10 cellular contexts compared by ENCODE assay signal in the genomic region with DNA sequence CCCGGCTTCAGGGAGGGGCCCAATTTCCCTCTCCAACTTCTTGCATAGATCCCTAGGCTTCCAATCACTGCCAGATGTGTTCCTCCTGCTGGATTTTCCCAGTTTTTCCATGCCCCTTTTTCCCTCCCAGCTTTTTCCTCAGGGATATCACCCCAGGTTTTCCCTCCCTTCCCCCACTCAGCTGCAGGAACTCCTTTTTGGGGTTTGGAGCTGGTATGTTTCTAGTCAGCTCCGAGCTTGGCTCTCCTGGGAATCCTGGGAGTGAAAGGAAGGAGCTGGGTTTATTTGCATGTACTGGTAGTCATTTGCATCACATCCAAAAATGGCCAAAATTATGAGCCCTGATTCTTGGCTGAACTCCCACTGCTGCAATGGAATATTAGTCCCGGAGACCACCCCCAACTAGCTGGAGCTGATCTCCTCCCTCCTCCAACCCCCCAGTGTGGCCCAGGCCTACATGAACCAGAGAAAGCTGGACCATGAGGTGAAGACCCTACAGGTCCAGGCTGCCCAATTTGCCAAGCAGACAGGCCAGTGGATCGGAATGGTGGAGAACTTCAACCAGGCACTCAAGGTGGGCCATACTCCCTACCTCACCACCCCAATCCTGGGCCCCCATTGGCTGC. TPM values are rescaled to one million over a fixed set of nuclear protein-coding genes. Genes with fewer than 3 reads are reported as not detected.
DNase-seq lines count a peak whose midpoint lies in the region; TF ChIP-seq lines count a peak whose summit lies in the region.
"Had no signal": no experiment of that assay in that cellular context is flagged by ENCODE, and none has a peak within 500 bp of the region (broad histone marks: within the 10 kb centered on the region; RNA-seq: fewer than 3 reads in every experiment).

No MANE protein-coding gene starts in this region.

- H3K4me3 ChIP-seq in HUES64 (ENCODE audit: low read length) (peak overlapping the region; percentile 86; the same call in 1 of the 2 replicates), adipocyte (ENCODE audit: low read length) (peak overlapping the region; percentile 7), iPS-20b (ENCODE audit: low read length) (peak overlapping the region; percentile 97; the same call in 1 of the 2 replicates), stomach (no peak overlapping the region)

- H3K9ac ChIP-seq in HUES64 (ENCODE audit: low read depth, low read length) (peak overlapping the region; percentile 46; the same call in 1 of the 2 replicates), adipocyte (ENCODE audit: low read length) (peak overlapping the region; percentile 86), iPS-20b (ENCODE audit: low read depth, low read length) (peak overlapping the region; percentile 97; the same call in 1 of the 2 replicates)

- intact Hi-C loops in stomach (cut with DNase I; ENCODE audit: low total_unique reads), result no loop called here

- peaks cover 7% of the 10 kb centered on the region for H3K36me3 ChIP-seq in HUES64 (ENCODE audit: insufficient read depth, low read length)
- H3K36me3 ChIP-seq in adipocyte (ENCODE audit: control insufficient read depth, insufficient read depth, low read length, severe bottlenecking), result peaks cover 2% of the 10 kb centered on the region
- peaks cover 11% of the 10 kb centered on the region for H3K36me3 ChIP-seq in iPS-20b (ENCODE audit: insufficient read depth, low read depth, low read length)
- peaks cover 0 to 25% (median 6%) of the 10 kb centered on the region in 4 donors for H3K36me3 ChIP-seq in stomach

- TF ChIP-seq CTCF in stomach (IDR thresholded peaks at IDR 0.05), result no peak

- H3K27me3 ChIP-seq in HUES64 (ENCODE audit: insufficient read depth, low read length) (no peaks in the 10 kb centered on the region), adipocyte (replicated peaks; ENCODE audit: control insufficient read depth, insufficient read depth, low read length) (no peaks in the 10 kb centered on the region), iPS-20b (ENCODE audit: insufficient read depth, low read length) (no peaks in the 10 kb centered on the region), stomach (no peaks in the 10 kb centered on the region)

- H3K27ac ChIP-seq in HUES64 (ENCODE audit: low read depth, low read length) (peak overlapping the region; percentile 91), iPS-20b (ENCODE audit: low read length) (peak overlapping the region; percentile 90), stomach (peak overlapping the region; percentile 44 to 100 (median 97))

- DNase-seq in adipocyte (ENCODE audit: low read depth) (no peak), stomach (no peak), CD1c-positive myeloid dendritic cell (ENCODE audit: extremely low spot score) (no peak), cortex of kidney (lab: John Stamatoyannopoulos, UW) (no peak), cerebellum (ENCODE audit: low spot score) (no peak), cerebellar nuclear complex (lab: John Stamatoyannopoulos, UW) (no peak)
- DNase-seq: GDM1, NCI-H187 treated with DMSO at 0.1 percent for 48 hours had no signal

- WGBS in HUES64, result 76% methylated on average over 4 of the region's 4 CpGs
- WGBS in stomach, 5 donors, result 57 to 81% (median 67%) methylated on average over 4 of the region's 4 CpGs

- H3K4me1 ChIP-seq in HUES64 (ENCODE audit: insufficient read depth, low read length) (peaks cover 33% of the 10 kb centered on the region), adipocyte (ENCODE audit: control insufficient read depth, insufficient read depth, low read length) (peaks cover 69% of the 10 kb centered on the region), iPS-20b (ENCODE audit: insufficient read depth, low read length) (peaks cover 27% of the 10 kb centered on the region), stomach (peaks cover 76 to 85% (median 82%) of the 10 kb centered on the region in 4 donors)

- H3K9me3 ChIP-seq in HUES64 (ENCODE audit: insufficient read depth, low read depth, low read length) (no peaks in the 10 kb centered on the region), adipocyte (ENCODE audit: control insufficient read depth, low read length) (no peaks in the 10 kb centered on the region), iPS-20b (ENCODE audit: insufficient read depth, low read depth, low read length) (no peaks in the 10 kb centered on the region), stomach (no peaks in the 10 kb centered on the region)

- TF ChIP-seq EP300 in stomach (IDR thresholded peaks at IDR 0.05), result no peak

- TF ChIP-seq POLR2A in stomach (IDR thresholded peaks at IDR 0.05), result no peak

RNA-seq across cellular contexts. Expression of a gene that starts 1.4 kb away (rescaled TPM):
- 2.1 TPM for polyA plus RNA-seq in HUES64 (2013, experiment 1 of 2)
- 1.6 TPM for polyA plus RNA-seq in HUES64 (2013, experiment 2 of 2)
- total RNA-seq in stomach, result 10 to 100 TPM in 3 of 5 donors, 1 to 10 TPM in 2; 4.0 to 41.2 (median 19.3) TPM
- polyA plus RNA-seq in stomach, result 10 to 100 TPM in 1 of 3 donors, 1 to 10 TPM in 2; 3.2 to 10.3 (median 9.7) TPM
- total RNA-seq in cerebellum, result 8.6 TPM

RNA-seq across cellular contexts. Expression of a gene that starts 2.9 kb away (rescaled TPM):
- 90.1 TPM for polyA plus RNA-seq in HUES64 (2013, experiment 1 of 2)
- polyA plus RNA-seq in HUES64 (2013, experiment 2 of 2), result 106 TPM
- 100 to 1,000 TPM in 3 of 5 donors, 10 to 100 TPM in 2; 12.8 to 392 (median 114) TPM for total RNA-seq in stomach
- polyA plus RNA-seq in stomach, result 100 to 1,000 TPM; 349 to 451 (median 411) TPM
- 16.0 TPM for total RNA-seq in cerebellum

RNA-seq across cellular contexts. Expression of a gene that starts 10.0 kb away (rescaled TPM):
- 373 TPM for polyA plus RNA-seq in HUES64 (2013, experiment 1 of 2)
- 387 TPM for polyA plus RNA-seq in HUES64 (2013, experiment 2 of 2)
- 1,000 to 10,000 TPM in 1 of 5 donors, 100 to 1,000 TPM in 3, 10 to 100 TPM in 1; 71.2 to 1,329 (median 399) TPM for total RNA-seq in stomach
- polyA plus RNA-seq in stomach, result 100 to 1,000 TPM; 455 to 899 (median 803) TPM
- 135 TPM for total RNA-seq in cerebellum

RNA-seq across cellular contexts. Expression of a gene that starts 11.1 kb away (rescaled TPM):
- 43.8 TPM for polyA plus RNA-seq in HUES64 (2013, experiment 1 of 2)
- polyA plus RNA-seq in HUES64 (2013, experiment 2 of 2), result 45.1 TPM
- total RNA-seq in stomach (100 to 1,000 TPM in 1 of 5 donors, 10 to 100 TPM in 4; 10.3 to 188 (median 58.0) TPM), cerebellum (32.1 TPM)
- polyA plus RNA-seq in stomach, result 10 to 100 TPM in 1 of 3 donors, 1 to 10 TPM in 2; 3.5 to 40.6 (median 5.8) TPM

RNA-seq across cellular contexts. Expression of a gene that starts 24.2 kb away (rescaled TPM):
- polyA plus RNA-seq in HUES64 (2013, experiment 1 of 2), result 16.3 TPM
- polyA plus RNA-seq in HUES64 (2013, experiment 2 of 2), result 16.2 TPM
- total RNA-seq in stomach (1 to 10 TPM in 3 of 5 donors, under 1 TPM in 2; 0.29 to 4.6 (median 1.7) TPM), cerebellum (11.8 TPM)
- 1 to 10 TPM; 1.1 to 6.5 (median 3.5) TPM for polyA plus RNA-seq in stomach

Comparison
In these comparisons a context has a peak if more than half of its experiments do, and no peak if none do; other contexts are left out.
1. H3K4me3 ChIP-seq: peak in HUES64 (single experiment), adipocyte (single experiment) and iPS-20b (single experiment); none in stomach (0 of 4).
2. H3K9ac ChIP-seq: peak in every context shown above with its lines; median percentile 97 in iPS-20b; 86 in adipocyte; 46 in HUES64.
3. Peak in every context shown above with its lines, with median percentiles within 50 percentile points of each other: H3K27ac ChIP-seq.